24 cellular contexts compared by ENCODE assay signal in genomic region chr22:40434745-40435144, GRCh38.
DNase-seq lines count a peak whose midpoint lies in the region; ATAC-seq, FAIRE-seq and TF ChIP-seq lines count a peak whose summit lies in the region.
"Had no signal": no experiment of that assay in that cellular context is flagged by ENCODE, and none has a peak within 500 bp of the region (broad histone marks: within the 10 kb centered on the region; RNA-seq: fewer than 3 reads in every experiment).

No MANE protein-coding gene starts in this region.

- H3K27me3 Mint-ChIP-seq in naive thymus-derived CD8-positive, alpha-beta T cell, result no peaks in the 10 kb centered on the region
- H3K27me3 Mint-ChIP-seq in Caco-2 (ENCODE audit: insufficient read depth, unreplicated experiment) (no peaks in the 10 kb centered on the region), T-cell (no peaks in the 10 kb centered on the region)
- H3K27me3 Mint-ChIP-seq: activated CD4-positive, alpha-beta T cell treated with anti-CD3 and anti-CD28 coated beads for 36 hours; CD8-positive, alpha-beta memory T cell had no signal

- peak overlapping the region in 10 of 11 experiments; percentile 44 to 90 (median 84); a peak in 20 of 22 replicates for H3K27ac ChIP-seq in BLaER1 treated with 17β-estradiol and CSF1 and Interleukin-3, amounts not matched to agents 10 nM and 100 nM
- peak overlapping the region; percentile 5; the same call in 1 of the 2 replicates for H3K27ac ChIP-seq in RWPE1
- H3K27ac ChIP-seq: body of pancreas, neural progenitor cell, prostate gland, thoracic aorta had no signal

- peaks cover 18 to 86% (median 60%) of the 10 kb centered on the region in 4 donors for H3K4me1 Mint-ChIP-seq in naive thymus-derived CD8-positive, alpha-beta T cell
- no peaks in the 10 kb centered on the region for H3K4me1 Mint-ChIP-seq in Caco-2 (ENCODE audit: low read depth, unreplicated experiment)
- H3K4me1 Mint-ChIP-seq in T-cell, result peaks cover 36 to 64% (median 51%) of the 10 kb centered on the region in 3 donors

- no peak overlapping the region for H3K4me3 Mint-ChIP-seq in naive thymus-derived CD8-positive, alpha-beta T cell
- H3K4me3 Mint-ChIP-seq in Caco-2 (ENCODE audit: unreplicated experiment) (no peak overlapping the region), T-cell (no peak overlapping the region)
- H3K4me3 Mint-ChIP-seq: activated CD4-positive, alpha-beta T cell treated with anti-CD3 and anti-CD28 coated beads for 36 hours; activated T-cell treated with anti-CD3 and anti-CD28 coated beads, Interleukin-2, amount 50 U/mL, for 72 hours; HFFc6; neural progenitor cell had no signal

- TF ChIP-seq CTCF in RWPE1 (conservative IDR thresholded peaks at IDR 0.05; ENCODE audit: low read depth), result no peak
- no peak for TF ChIP-seq CTCF in Caco-2 (IDR thresholded peaks at IDR 0.05; ENCODE audit: insufficient read depth in 1 of 2, low read depth in 1 of 2, low read length in 1 of 2, severe bottlenecking in 1 of 2, unreplicated experiment in 1 of 2)

- peaks cover 33 to 64% (median 51%) of the 10 kb centered on the region in 11 experiments for H3K36me3 ChIP-seq in BLaER1 treated with 17β-estradiol and CSF1 and Interleukin-3, amounts not matched to agents 10 nM and 100 nM
- peaks cover 2% of the 10 kb centered on the region; the same call in 1 of the 2 replicates for H3K36me3 ChIP-seq in Caco-2 (ENCODE audit: control insufficient read depth, insufficient read depth, low read length)
- H3K36me3 ChIP-seq: neural progenitor cell, prostate gland had no signal

- peak overlapping the region in 7 of 10 experiments; percentile 4 to 60 (median 45); a peak in 11 of 20 replicates for H3K4me3 ChIP-seq in BLaER1 treated with 17β-estradiol and CSF1 and Interleukin-3, amounts not matched to agents 10 nM and 100 nM
- no peak overlapping the region for H3K4me3 ChIP-seq in Caco-2 (ENCODE audit: low read depth, low read length)
- H3K4me3 ChIP-seq: body of pancreas, esophagus squamous epithelium, mucosa of descending colon, neural progenitor cell, prostate gland, thoracic aorta had no signal

- no peak for TF ChIP-seq POLR2A in GM12892 (IDR thresholded peaks at IDR 0.05; ENCODE audit: low read depth, low read length)

- H4K20me1 ChIP-seq in BLaER1 treated with 17β-estradiol and CSF1 and Interleukin-3, amounts not matched to agents 10 nM and 100 nM, result peaks cover 0 to 98% (median 27%) of the 10 kb centered on the region in 11 experiments; a peak in 17 of 22 replicates

- no TSS peak for BruUV-seq in Caco-2 (replicated peaks; lab: Mats Ljungman, UMichigan)

- peak; percentile 58 for FAIRE-seq in GM12892 (lab: Jason Lieb, UNC)
- FAIRE-seq: colon, islet of Langerhans had no signal

- peaks cover 4 to 64% (median 5%) of the 10 kb centered on the region in 3 donors for H3K36me3 Mint-ChIP-seq in naive thymus-derived CD8-positive, alpha-beta T cell
- peaks cover 22% of the 10 kb centered on the region for H3K36me3 Mint-ChIP-seq in Caco-2 (ENCODE audit: insufficient read depth, unreplicated experiment)
- H3K36me3 Mint-ChIP-seq in T-cell, result peaks cover 26% of the 10 kb centered on the region

- peaks cover 81 to 95% (median 88%) of the 10 kb centered on the region in 10 experiments for H3K4me1 ChIP-seq in BLaER1 treated with 17β-estradiol and CSF1 and Interleukin-3, amounts not matched to agents 10 nM and 100 nM
- H3K4me1 ChIP-seq in Caco-2, result peaks cover 10% of the 10 kb centered on the region; the same call in 1 of the 2 replicates
- H3K4me1 ChIP-seq: neural progenitor cell, prostate gland had no signal

- peak overlapping the region in 6 of 10 donors; percentile 43 to 77 (median 59) for H3K27ac Mint-ChIP-seq in naive thymus-derived CD8-positive, alpha-beta T cell
- H3K27ac Mint-ChIP-seq in Caco-2 (ENCODE audit: unreplicated experiment) (no peak overlapping the region), T-cell (no peak overlapping the region)
- H3K27ac Mint-ChIP-seq: neural progenitor cell had no signal

- POLR2A ChIA-PET in RWPE1 (lab: Yijun Ruan, JAX; ENCODE audit: low non-redundant PET) (no interaction called here), Caco-2 (lab: Charles Lee) (no interaction called here), T-cell (lab: Charles Lee) (interaction anchor here in 1 of 2 donors (0.6 kb wide), 3 partner anchors 41 to 445 kb away, joined by 3 to 11 read pairs (median 5); no protein-coding TSS in a partner anchor)
- POLR2A ChIA-PET in naive thymus-derived CD8-positive, alpha-beta T cell (lab: Charles Lee), result interaction anchor here (0.9 to 2.8 kb wide), 3 partner anchors 25 to 96 kb away, joined by 3 to 23 read pairs (median 4); no protein-coding TSS in a partner anchor

- intact Hi-C loops in Caco-2 (cut with micrococcal nuclease; ENCODE audit: unreplicated experiment), result no loop called here

- DNase-seq in GM12892 (ENCODE audit: insufficient read length), result no peak
- no peak for DNase-seq in RWPE1 (ENCODE audit: low spot score)
- DNase-seq in naive thymus-derived CD8-positive, alpha-beta T cell, result no peak
- no peak for DNase-seq in Caco-2
- no peak for DNase-seq in AG08396 (ENCODE audit: low spot score)
- no peak for DNase-seq in RKO (ENCODE audit: low spot score)
- no peak for DNase-seq in T-cell
- DNase-seq: activated CD4-positive, alpha-beta T cell treated with anti-CD3 and anti-CD28 coated beads for 36 hours; activated T-cell treated with anti-CD3 and anti-CD28 coated beads, Interleukin-2, amount 50 U/mL, for 72 hours; body of pancreas; CD8-positive, alpha-beta memory T cell; DMS53; esophagus squamous epithelium; HFFc6; mucosa of descending colon; NCI-H1694 treated with DMSO at 0.1 percent for 48 hours; NCI-H69 had no signal

- no peak for ATAC-seq in naive thymus-derived CD8-positive, alpha-beta T cell
- no peak for ATAC-seq in T-cell (replicated peaks in 1 of 4)
- ATAC-seq: activated CD4-positive, alpha-beta T cell treated with anti-CD3 and anti-CD28 coated beads for 36 hours; activated T-cell treated with anti-CD3 and anti-CD28 coated beads, Interleukin-2, amount 50 U/mL, for 72 hours; body of pancreas; mucosa of descending colon; Right ventricle myocardium inferior had no signal

- H3K9ac ChIP-seq in BLaER1 treated with 17β-estradiol and CSF1 and Interleukin-3, amounts not matched to agents 10 nM and 100 nM, result peak overlapping the region in 9 of 11 experiments; percentile 31 to 79 (median 71); a peak in 17 of 22 replicates
- H3K9ac ChIP-seq: neural progenitor cell had no signal

- H3K27me3 ChIP-seq in BLaER1 treated with 17β-estradiol and CSF1 and Interleukin-3, amounts not matched to agents 10 nM and 100 nM, result no peaks in the 10 kb centered on the region
- H3K27me3 ChIP-seq in Caco-2 (replicated peaks; ENCODE audit: control insufficient read depth, insufficient read depth, low read length), result no peaks in the 10 kb centered on the region
- H3K27me3 ChIP-seq: body of pancreas, esophagus squamous epithelium, neural progenitor cell had no signal

- H3K4me2 ChIP-seq in BLaER1 treated with 17β-estradiol and CSF1 and Interleukin-3, amounts not matched to agents 10 nM and 100 nM, result peak overlapping the region; percentile 79 to 97 (median 92)
- H3K4me2 ChIP-seq: neural progenitor cell had no signal

- CTCF ChIA-PET in RWPE1 (lab: Yijun Ruan, JAX), result interaction anchor here (0.7 kb wide), 1 partner anchor 89 kb away, joined by 3 read pairs; no protein-coding TSS in a partner anchor
- CTCF ChIA-PET in Caco-2 (lab: Charles Lee), result interaction anchor here (0.6 kb wide), 1 partner anchor 84 kb away, joined by 3 read pairs; no protein-coding TSS in a partner anchor
- CTCF ChIA-PET in T-cell (lab: Charles Lee), result interaction anchor here in 1 of 2 donors (0.7 to 6.4 kb wide), 6 partner anchors 45 to 1365 kb away, joined by 3 to 46 read pairs (median 4); no protein-coding TSS in a partner anchor

- no peaks in the 10 kb centered on the region for H3K9me3 Mint-ChIP-seq in naive thymus-derived CD8-positive, alpha-beta T cell
- H3K9me3 Mint-ChIP-seq in Caco-2 (ENCODE audit: unreplicated experiment), result no peaks in the 10 kb centered on the region
- no peaks in the 10 kb centered on the region for H3K9me3 Mint-ChIP-seq in T-cell
- H3K9me3 Mint-ChIP-seq: activated T-cell treated with anti-CD3 and anti-CD28 coated beads, Interleukin-2, amount 50 U/mL, for 72 hours; CD8-positive, alpha-beta memory T cell; HFFc6; neural progenitor cell had no signal

- H3K9me3 ChIP-seq in BLaER1 treated with 17β-estradiol and CSF1 and Interleukin-3, amounts not matched to agents 10 nM and 100 nM (replicated peaks in 1 of 11), result no peaks in the 10 kb centered on the region
- no peaks in the 10 kb centered on the region for H3K9me3 ChIP-seq in Caco-2
- H3K9me3 ChIP-seq: body of pancreas, esophagus squamous epithelium, mucosa of descending colon, prostate gland, thoracic aorta had no signal

Comparison
In these comparisons a context has a peak if more than half of its experiments do, and no peak if none do; other contexts are left out.
1. H3K27ac Mint-ChIP-seq: peak in naive thymus-derived CD8-positive, alpha-beta T cell (6 of 10); none in Caco-2 (single experiment) and T-cell (0 of 2).